15 cellular contexts compared by ENCODE assay signal in genomic region chr15:79463043-79463780, GRCh38. TPM values are rescaled to one million over a fixed set of nuclear protein-coding genes. Genes with fewer than 3 reads are reported as not detected.
DNase-seq lines count a peak whose midpoint lies in the region; ATAC-seq, FAIRE-seq and TF ChIP-seq lines count a peak whose summit lies in the region.
"Had no signal": no experiment of that assay in that cellular context is flagged by ENCODE, and none has a peak within 500 bp of the region (broad histone marks: within the 10 kb centered on the region; RNA-seq: fewer than 3 reads in every experiment).

No MANE protein-coding gene starts in this region.

- no peak overlapping the region for H3K4ac ChIP-seq in H1 (replicated peaks; ENCODE audit: insufficient read length, low read depth, low read length)

- H2BK20ac ChIP-seq in H1 (ENCODE audit: low read length), result no peak overlapping the region

- H2BK15ac ChIP-seq in H1 (ENCODE audit: low read length), result no peak overlapping the region

- CTCF ChIA-PET in mammary epithelial cell (lab: Charles Lee; ENCODE audit: low non-redundant PET) (no interaction called here), H1 (lab: Charles Lee; ENCODE audit: partially characterized antibody) (interaction anchor here (1.0 to 2.5 kb wide), 6 partner anchors 11 to 133 kb away, joined by 3 to 12 read pairs (median 6); no protein-coding TSS in a partner anchor)

- peaks cover 2% of the 10 kb centered on the region for H3K36me3 Mint-ChIP-seq in stimulated activated memory B cell treated with anti-CD40 and anti-IgM and Interleukin-4, amounts not matched to agents 10 μg/mL and 1 μg/mL and 100 μg/mL, for 72 hours
- H3K36me3 Mint-ChIP-seq: CD8-positive, alpha-beta T cell had no signal

- WGBS in mammary epithelial cell (ENCODE audit: low coverage, missing lambda C conversion rate), result 78% methylated on average over 18 of the region's 18 CpGs
- 88% methylated on average over 18 of the region's 18 CpGs; no CpG with 5 or more reads in 1 of the 2 experiments for WGBS in H1 (ENCODE audit: extremely low coverage in 1 of 2, insufficient coverage in 1 of 2, insufficient read length in 1 of 2, insufficient replicate concordance in 2 of 2, low coverage in 1 of 2, low lambda C conversion rate in 2 of 2, missing lambda C conversion rate in 1 of 2), 2 experiments
- 61 to 62% methylated on average over 18 of the region's 18 CpGs for WGBS in pancreas, 2 donors
- WGBS in sigmoid colon, 2 donors, result 83 to 85% methylated on average over 18 of the region's 18 CpGs

- H4K8ac ChIP-seq in H1 (ENCODE audit: extremely low read depth, insufficient read depth, low read length), result no peak overlapping the region

- H3K79me2 ChIP-seq in mammary epithelial cell (ENCODE audit: insufficient read depth, low read length) (no peaks in the 10 kb centered on the region), H1 (ENCODE audit: control insufficient read depth in 1 of 2, insufficient read depth in 2 of 2, low read length in 2 of 2) (no peaks in the 10 kb centered on the region)

- H4K5ac ChIP-seq in H1 (ENCODE audit: insufficient read length, low read depth, low read length), result no peak overlapping the region

- no peak overlapping the region for H2AK5ac ChIP-seq in H1 (ENCODE audit: low read depth, low read length)

- BruUV-seq in mammary epithelial cell (replicated peaks; lab: Mats Ljungman, UMichigan), result no TSS peak

- H3K27ac ChIP-seq in mammary epithelial cell (ENCODE audit: insufficient read depth, low read depth, low read length) (no peak overlapping the region), H1 (ENCODE audit: low read depth, low read length) (no peak overlapping the region), pancreas (peak overlapping the region in 3 of 4 donors; percentile 27 to 55 (median 34)), sigmoid colon (no peak overlapping the region)
- H3K27ac ChIP-seq: BLaER1 treated with 17β-estradiol and CSF1 and Interleukin-3, amounts not matched to agents 10 nM and 100 nM had no signal

- H4K91ac ChIP-seq in H1 (replicated peaks; ENCODE audit: insufficient read length, low read length), result no peak overlapping the region

- no peak overlapping the region for H3K14ac ChIP-seq in H1 (ENCODE audit: insufficient read length)

- in situ Hi-C loops in T47D (cut with HindIII; ENCODE audit: low pct_unique_long_range_greater_than_20kb, low sequenced_read_pairs), result no loop called here
- in situ Hi-C loops in mammary epithelial cell (cut with MboI; ENCODE audit: low sequenced_read_pairs in 2 of 2), result no loop called here

- H3K36me3 ChIP-seq in mammary epithelial cell (ENCODE audit: insufficient read depth, low read length) (no peaks in the 10 kb centered on the region), H1 (ENCODE audit: control insufficient read depth in 2 of 4, insufficient read depth in 4 of 4, low read length in 3 of 4) (no peaks in the 10 kb centered on the region), pancreas (peaks cover 0 to 3% (median 0%) of the 10 kb centered on the region in 3 donors), sigmoid colon (no peaks in the 10 kb centered on the region)
- H3K36me3 ChIP-seq: BLaER1 treated with 17β-estradiol and CSF1 and Interleukin-3, amounts not matched to agents 10 nM and 100 nM had no signal

- H3K56ac ChIP-seq in H1 (replicated peaks; ENCODE audit: insufficient read length, low read depth, low read length), result no peak overlapping the region

- intact Hi-C loops in mammary epithelial cell (cut with micrococcal nuclease) (no loop called here), pancreas (cut with DNase I) (no loop called here), sigmoid colon (cut with DNase I) (no loop called here)

- no peak for TF ChIP-seq CTCF in mammary epithelial cell (conservative IDR thresholded peaks at IDR 0.05 in 1 of 2, IDR thresholded peaks at IDR 0.05 in 1 of 2; ENCODE audit: extremely low read depth in 1 of 2, insufficient read depth in 1 of 2, low read depth in 1 of 2, low read length in 2 of 2)
- peak in 1 of 3 experiments; percentile 14; a peak in 1 of 4 replicates for TF ChIP-seq CTCF in H1 (IDR thresholded peaks at IDR 0.05; ENCODE audit: control extremely low read depth in 1 of 3, insufficient read depth in 1 of 3, low read depth in 1 of 3, low read length in 3 of 3)
- TF ChIP-seq CTCF in pancreas (IDR thresholded peaks at IDR 0.05), result no peak
- TF ChIP-seq CTCF in sigmoid colon (IDR thresholded peaks at IDR 0.05), result no peak

- TF ChIP-seq EP300 in H1 (IDR thresholded peaks at IDR 0.05; ENCODE audit: borderline replicate concordance in 1 of 2, low read depth in 2 of 2, low read length in 2 of 2), result no peak
- no peak for TF ChIP-seq EP300 in sigmoid colon (IDR thresholded peaks at IDR 0.05)

- H3K4me3 ChIP-seq in mammary epithelial cell (replicated peaks in 1 of 3; ENCODE audit: insufficient read depth in 1 of 3, low read depth in 2 of 3, low read length in 3 of 3) (no peak overlapping the region), H1 (ENCODE audit: extremely low read depth in 1 of 4, insufficient read depth in 2 of 4, low read depth in 3 of 4, low read length in 4 of 4) (no peak overlapping the region), pancreas (no peak overlapping the region), sigmoid colon (no peak overlapping the region)
- H3K4me3 ChIP-seq: BLaER1 treated with 17β-estradiol and CSF1 and Interleukin-3, amounts not matched to agents 10 nM and 100 nM; GM12878 had no signal

- TF ChIP-seq POLR2A in H1 (IDR thresholded peaks at IDR 0.05; ENCODE audit: control extremely low read depth in 1 of 2, low read depth in 2 of 2, low read length in 2 of 2) (no peak), sigmoid colon (IDR thresholded peaks at IDR 0.05) (no peak)

- FAIRE-seq in H1 (lab: Jason Lieb, UNC) (no peak), pancreas (lab: Jason Lieb, UNC) (no peak)
- FAIRE-seq: GM12878, H54 had no signal

- H3K9ac ChIP-seq in mammary epithelial cell (ENCODE audit: insufficient read depth, low read length) (no peak overlapping the region), H1 (replicated peaks in 1 of 4; ENCODE audit: extremely low read depth in 1 of 4, low read depth in 3 of 4, low read length in 3 of 4) (no peak overlapping the region)
- H3K9ac ChIP-seq: BLaER1 treated with 17β-estradiol and CSF1 and Interleukin-3, amounts not matched to agents 10 nM and 100 nM had no signal

- no peak overlapping the region for H3K4me2 ChIP-seq in mammary epithelial cell (ENCODE audit: insufficient read depth, low read depth, low read length)
- no peak overlapping the region for H3K4me2 ChIP-seq in H1 (ENCODE audit: insufficient read depth in 1 of 2, low read depth in 2 of 2, low read length in 2 of 2)
- H3K4me2 ChIP-seq: BLaER1 treated with 17β-estradiol and CSF1 and Interleukin-3, amounts not matched to agents 10 nM and 100 nM had no signal

- H4K20me1 ChIP-seq in mammary epithelial cell (ENCODE audit: insufficient read depth, low read length), result no peaks in the 10 kb centered on the region
- H4K20me1 ChIP-seq in H1 (replicated peaks in 1 of 2; ENCODE audit: control insufficient read depth in 1 of 2, insufficient read depth in 2 of 2, low read length in 2 of 2), result no peaks in the 10 kb centered on the region
- H4K20me1 ChIP-seq: BLaER1 treated with 17β-estradiol and CSF1 and Interleukin-3, amounts not matched to agents 10 nM and 100 nM had no signal

- H3K27me3 ChIP-seq in mammary epithelial cell (ENCODE audit: insufficient read depth, low read length), result no peaks in the 10 kb centered on the region
- no peaks in the 10 kb centered on the region for H3K27me3 ChIP-seq in H1 (replicated peaks in 1 of 4; ENCODE audit: control insufficient read depth in 3 of 4, extremely low read depth in 1 of 4, insufficient read depth in 3 of 4, low read length in 3 of 4)
- H3K27me3 ChIP-seq in pancreas, result no peaks in the 10 kb centered on the region
- no peaks in the 10 kb centered on the region for H3K27me3 ChIP-seq in sigmoid colon
- H3K27me3 ChIP-seq: BLaER1 treated with 17β-estradiol and CSF1 and Interleukin-3, amounts not matched to agents 10 nM and 100 nM had no signal

- H3K23ac ChIP-seq in H1 (ENCODE audit: insufficient read length), result no peak overlapping the region

- H3K9me3 ChIP-seq in mammary epithelial cell (replicated peaks; ENCODE audit: insufficient read depth, low read length), result no peaks in the 10 kb centered on the region
- H3K9me3 ChIP-seq in H1 (ENCODE audit: insufficient read depth in 2 of 2, low read depth in 1 of 2, low read length in 1 of 2), result no peaks in the 10 kb centered on the region
- H3K9me3 ChIP-seq in pancreas, result no peaks in the 10 kb centered on the region
- H3K9me3 ChIP-seq in sigmoid colon, result peaks cover 0 to 2% (median 0%) of the 10 kb centered on the region in 4 donors
- H3K9me3 ChIP-seq: BLaER1 treated with 17β-estradiol and CSF1 and Interleukin-3, amounts not matched to agents 10 nM and 100 nM had no signal

- no peaks in the 10 kb centered on the region for H3K79me1 ChIP-seq in H1 (ENCODE audit: low read depth, low read length)

- H3K4me3 Mint-ChIP-seq in stimulated activated memory B cell treated with anti-CD40 and anti-IgM and Interleukin-4, amounts not matched to agents 10 μg/mL and 1 μg/mL and 100 μg/mL, for 72 hours, result no peak overlapping the region
- H3K4me3 Mint-ChIP-seq: CD8-positive, alpha-beta T cell had no signal

- no peak; a peak in 1 of 4 replicates for TF ChIP-seq RAD21 in H1 (IDR thresholded peaks at IDR 0.05 in 1 of 2, conservative IDR thresholded peaks at IDR 0.05 in 1 of 2; ENCODE audit: low read depth in 2 of 2, low read length in 2 of 2)

- no peak overlapping the region for H3K27ac Mint-ChIP-seq in stimulated activated memory B cell treated with anti-CD40 and anti-IgM and Interleukin-4, amounts not matched to agents 10 μg/mL and 1 μg/mL and 100 μg/mL, for 72 hours
- H3K27ac Mint-ChIP-seq: CD8-positive, alpha-beta T cell had no signal

- POLR2A ChIA-PET in H1 (lab: Charles Lee; ENCODE audit: partially characterized antibody), result no interaction called here

- H3K4me1 ChIP-seq in mammary epithelial cell (ENCODE audit: insufficient read depth, low read length), result no peaks in the 10 kb centered on the region
- H3K4me1 ChIP-seq in H1 (replicated peaks in 1 of 4; ENCODE audit: control insufficient read depth in 3 of 4, insufficient read depth in 4 of 4, low read length in 3 of 4), result no peaks in the 10 kb centered on the region
- no peaks in the 10 kb centered on the region for H3K4me1 ChIP-seq in pancreas
- no peaks in the 10 kb centered on the region for H3K4me1 ChIP-seq in sigmoid colon

- H2BK5ac ChIP-seq in H1 (ENCODE audit: low read depth, low read length), result no peak overlapping the region

- H3K4me1 Mint-ChIP-seq in stimulated activated memory B cell treated with anti-CD40 and anti-IgM and Interleukin-4, amounts not matched to agents 10 μg/mL and 1 μg/mL and 100 μg/mL, for 72 hours, result no peaks in the 10 kb centered on the region

- H2BK12ac ChIP-seq in H1 (ENCODE audit: low read depth, low read length), result no peak overlapping the region

- no peak overlapping the region for H2AFZ ChIP-seq in mammary epithelial cell (ENCODE audit: low read depth, low read length)
- no peak overlapping the region for H2AFZ ChIP-seq in H1 (ENCODE audit: low read length)

- no peak overlapping the region for H3K18ac ChIP-seq in H1 (ENCODE audit: extremely low read depth, low read length)

- no peaks in the 10 kb centered on the region for H3K23me2 ChIP-seq in H1 (ENCODE audit: low read depth, low read length)

- ATAC-seq in pancreas, result peak; percentile 35 to 91 (median 82)
- ATAC-seq in stimulated activated memory B cell treated with anti-CD40 and anti-IgM and Interleukin-4, amounts not matched to agents 10 μg/mL and 1 μg/mL and 100 μg/mL, for 72 hours, result no peak
- ATAC-seq: CD8-positive, alpha-beta T cell; GM12878 had no signal

- peaks cover 8% of the 10 kb centered on the region for H3K27me3 Mint-ChIP-seq in stimulated activated memory B cell treated with anti-CD40 and anti-IgM and Interleukin-4, amounts not matched to agents 10 μg/mL and 1 μg/mL and 100 μg/mL, for 72 hours

- H3K9me3 Mint-ChIP-seq in stimulated activated memory B cell treated with anti-CD40 and anti-IgM and Interleukin-4, amounts not matched to agents 10 μg/mL and 1 μg/mL and 100 μg/mL, for 72 hours, result no peaks in the 10 kb centered on the region
- H3K9me3 Mint-ChIP-seq: CD8-positive, alpha-beta T cell had no signal

- dilution Hi-C loops in mammary epithelial cell (cut with HindIII; ENCODE audit: low sequenced_read_pairs), result no loop called here

- no peak overlapping the region for H2BK120ac ChIP-seq in H1 (replicated peaks; ENCODE audit: low read depth, low read length)

- DNase-seq in T47D (ENCODE audit: low read depth in 1 of 2, low spot score in 1 of 2) (peak; percentile 16 to 96), mammary epithelial cell (no peak), H1 (ENCODE audit: low read depth in 1 of 2, low spot score in 2 of 2) (no peak), pancreas (peak in 4 of 6 donors; percentile 50 to 72 (median 62)), sigmoid colon (no peak), NCI-H510A treated with DMSO at 0.1 percent for 48 hours (lab: John Stamatoyannopoulos, UW) (no peak)
- DNase-seq: 8988T; Calu3; CD8-positive, alpha-beta T cell; DMS79 treated with DMSO at 0.1 percent for 48 hours; HCEC 1CT had no signal

RNA-seq across cellular contexts. Expression of gene MINAR1, which starts 31.1 kb away (rescaled TPM):
- under 1 TPM; 0.12 to 0.50 TPM for total RNA-seq in mammary epithelial cell
- polyA plus RNA-seq in mammary epithelial cell, result 0.06 TPM
- polyA minus RNA-seq in mammary epithelial cell, result not detected
- 0.59 and 0.67 TPM in 2 replicates for total RNA-seq in H1 (2021; fragmentation: NEBNext Ultra II Directional; extraction: Animal tissue kit (Norgen Biotek cat#: 25700))
- 0.17 and 0.19 TPM in 2 replicates for polyA plus RNA-seq in H1 (2011; rRNA removed)
- polyA plus RNA-seq in H1 (2011; cell fraction: cytosol; rRNA removed), result 0.25 TPM
- polyA plus RNA-seq in H1 (2011; cell fraction: nucleus; rRNA removed), result 0.50 TPM
- 0.25 to 0.47 TPM (median 0.33 TPM) in 4 replicates for polyA plus RNA-seq in H1 (2012, experiment 1 of 2)
- polyA plus RNA-seq in H1 (2012, experiment 2 of 2), result 0.03 TPM
- polyA plus RNA-seq in H1 (2013, experiment 1 of 2), result 0.34 TPM
- 0.42 TPM for polyA plus RNA-seq in H1 (2013, experiment 2 of 2)
- 0.63 and 0.88 TPM in 2 replicates for polyA minus RNA-seq in H1 (2011; rRNA and poly(A)+ RNA removed)
- 0.44 TPM for polyA minus RNA-seq in H1 (2011; cell fraction: cytosol; rRNA and poly(A)+ RNA removed)
- 1.2 TPM for polyA minus RNA-seq in H1 (2011; cell fraction: nucleus; rRNA and poly(A)+ RNA removed)
- 1 to 10 TPM; 1.3 to 2.7 (median 2.2) TPM for total RNA-seq in pancreas
- 1 to 10 TPM; 1.1 to 3.9 TPM for polyA plus RNA-seq in pancreas
- under 1 TPM; 0.14 to 0.36 (median 0.22) TPM for total RNA-seq in sigmoid colon
- under 1 TPM in 1 of 3 donors, not detected in 2; 0.16 TPM for polyA plus RNA-seq in sigmoid colon

Comparison
In these comparisons a context has a peak if more than half of its experiments do, and no peak if none do; other contexts are left out.
1. DNase-seq: peak in T47D (2 of 2) and pancreas (4 of 6); none in mammary epithelial cell (single experiment), H1 (0 of 2), sigmoid colon (single experiment) and NCI-H510A treated with DMSO at 0.1 percent for 48 hours (single experiment).
2. H3K27ac ChIP-seq: peak in pancreas (3 of 4); none in mammary epithelial cell (single experiment), H1 (single experiment) and sigmoid colon (0 of 4).